In genomic region chr10:3093996-3094395, GRCh38 we compare ENCODE assay signal across 13 cellular contexts. TPM values are rescaled to one million over a fixed set of nuclear protein-coding genes. Genes with fewer than 3 reads are reported as not detected.
DNase-seq lines count a peak whose midpoint lies in the region; FAIRE-seq and TF ChIP-seq lines count a peak whose summit lies in the region.
"Had no signal": no experiment of that assay in that cellular context is flagged by ENCODE, and none has a peak within 500 bp of the region (broad histone marks: within the 10 kb centered on the region; RNA-seq: fewer than 3 reads in every experiment).

No MANE protein-coding gene starts in this region.

- H3K9me3 ChIP-seq in SJSA1 (replicated peaks) (no peaks in the 10 kb centered on the region), endothelial cell of umbilical vein (replicated peaks; ENCODE audit: control insufficient read depth, insufficient read depth, low read length) (no peaks in the 10 kb centered on the region), sigmoid colon (no peaks in the 10 kb centered on the region)
- no peaks in the 10 kb centered on the region for H3K9me3 ChIP-seq in effector memory CD4-positive, alpha-beta T cell (ENCODE audit: control insufficient read depth, low read length)
- H3K9me3 ChIP-seq: Peyer's patch had no signal

- H3K4me3 Mint-ChIP-seq in activated CD4-positive, alpha-beta T cell treated with anti-CD3 and anti-CD28 coated beads, Interleukin-2, amount 10 ng/mL, durations not matched to agents 24 days and 14 days, result peak overlapping the region; percentile 61
- H3K4me3 Mint-ChIP-seq: naive B cell had no signal

- peaks cover 77% of the 10 kb centered on the region for H3K4me1 ChIP-seq in SJSA1 (replicated peaks)
- peaks cover 77% of the 10 kb centered on the region for H3K4me1 ChIP-seq in endothelial cell of umbilical vein (ENCODE audit: control insufficient read depth, extremely low read depth, insufficient read depth, low read length)
- peaks cover 0 to 55% (median 50%) of the 10 kb centered on the region in 4 donors for H3K4me1 ChIP-seq in sigmoid colon
- H3K4me1 ChIP-seq in effector memory CD4-positive, alpha-beta T cell (ENCODE audit: control insufficient read depth, insufficient read depth, low read length, poor library complexity, severe bottlenecking), result peaks cover 7% of the 10 kb centered on the region

- no peak for FAIRE-seq in endothelial cell of umbilical vein (lab: Jason Lieb, UNC)
- FAIRE-seq in urothelium cell line (lab: Jason Lieb, UNC), result no peak

- no peak for TF ChIP-seq EP300 in sigmoid colon (IDR thresholded peaks at IDR 0.05)

- no peak for DNase-seq in activated CD4-positive, alpha-beta T cell treated with anti-CD3 and anti-CD28 coated beads, Interleukin-2, amount 10 ng/mL, durations not matched to agents 24 days and 14 days
- no peak for DNase-seq in activated CD4-positive, alpha-beta T cell treated with anti-CD3 and anti-CD28 coated beads for 1 hour
- DNase-seq in SJSA1 (ENCODE audit: low read depth in 1 of 2, low spot score in 2 of 2), result no peak
- DNase-seq in endothelial cell of umbilical vein (ENCODE audit: low read depth, low spot score), result no peak
- DNase-seq in sigmoid colon, result no peak
- DNase-seq in NOMO-1 (lab: John Stamatoyannopoulos, UW; ENCODE audit: unreplicated experiment in 2 of 2), result no peak
- DNase-seq in effector memory CD4-positive, alpha-beta T cell, result no peak
- no peak for DNase-seq in urothelium cell line (ENCODE audit: low spot score)
- DNase-seq: cerebellar nuclear complex, DMS79 treated with DMSO at 0.1 percent for 48 hours, naive B cell, Peyer's patch had no signal

- peaks cover 72% of the 10 kb centered on the region for H3K79me2 ChIP-seq in endothelial cell of umbilical vein (ENCODE audit: control insufficient read depth, insufficient read depth, low read length)

- TF ChIP-seq CTCF in endothelial cell of umbilical vein (IDR thresholded peaks at IDR 0.05; ENCODE audit: extremely low read depth in 1 of 2, insufficient read depth in 1 of 2, low read depth in 1 of 2, low read length in 2 of 2) (no peak), sigmoid colon (IDR thresholded peaks at IDR 0.05) (no peak)

- TF ChIP-seq POLR2A in endothelial cell of umbilical vein (IDR thresholded peaks at IDR 0.05; ENCODE audit: low read depth, low read length), result no peak
- TF ChIP-seq POLR2A in sigmoid colon (IDR thresholded peaks at IDR 0.05), result no peak

- H3K9me1 ChIP-seq in endothelial cell of umbilical vein (replicated peaks; ENCODE audit: control insufficient read depth, extremely low read depth, insufficient read depth, low read length), result no peaks in the 10 kb centered on the region

- no peaks in the 10 kb centered on the region for H4K20me1 ChIP-seq in endothelial cell of umbilical vein (replicated peaks; ENCODE audit: control insufficient read depth, extremely low read depth, insufficient read depth, low read length)

- no peaks in the 10 kb centered on the region for H3K27me3 Mint-ChIP-seq in activated CD4-positive, alpha-beta T cell treated with anti-CD3 and anti-CD28 coated beads, Interleukin-2, amount 10 ng/mL, durations not matched to agents 24 days and 14 days
- H3K27me3 Mint-ChIP-seq: naive B cell had no signal

- peaks cover 58% of the 10 kb centered on the region for H3K36me3 ChIP-seq in SJSA1
- peaks cover 0 to 10% of the 10 kb centered on the region in 2 experiments for H3K36me3 ChIP-seq in endothelial cell of umbilical vein (ENCODE audit: control insufficient read depth in 2 of 2, extremely low read depth in 1 of 2, insufficient read depth in 2 of 2, low read length in 2 of 2)
- H3K36me3 ChIP-seq in sigmoid colon, result no peaks in the 10 kb centered on the region
- no peaks in the 10 kb centered on the region for H3K36me3 ChIP-seq in effector memory CD4-positive, alpha-beta T cell (ENCODE audit: control insufficient read depth, insufficient read depth, low read length)

- H3K4me3 ChIP-seq in SJSA1, result no peak overlapping the region
- no peak overlapping the region for H3K4me3 ChIP-seq in endothelial cell of umbilical vein (replicated peaks in 1 of 3; ENCODE audit: insufficient read depth in 1 of 3, low read depth in 1 of 3, low read length in 3 of 3)
- no peak overlapping the region for H3K4me3 ChIP-seq in sigmoid colon
- H3K4me3 ChIP-seq in effector memory CD4-positive, alpha-beta T cell (ENCODE audit: insufficient read depth, low read depth, low read length, poor library complexity, severe bottlenecking), result no peak overlapping the region
- H3K4me3 ChIP-seq: Peyer's patch had no signal

- H3K27me3 ChIP-seq in SJSA1 (replicated peaks), result no peaks in the 10 kb centered on the region
- H3K27me3 ChIP-seq in endothelial cell of umbilical vein (ENCODE audit: control insufficient read depth in 2 of 2, insufficient read depth in 2 of 2, low read length in 2 of 2), result no peaks in the 10 kb centered on the region
- no peaks in the 10 kb centered on the region for H3K27me3 ChIP-seq in sigmoid colon
- no peaks in the 10 kb centered on the region for H3K27me3 ChIP-seq in effector memory CD4-positive, alpha-beta T cell (replicated peaks; ENCODE audit: control insufficient read depth, insufficient read depth, low read length, poor library complexity, severe bottlenecking)
- H3K27me3 ChIP-seq: Peyer's patch had no signal

- no TSS peak for BruUV-seq in endothelial cell of umbilical vein (replicated peaks; lab: Mats Ljungman, UMichigan)

- CTCF ChIA-PET in endothelial cell of umbilical vein (lab: Charles Lee), result interaction anchor here (1.6 to 2.1 kb wide), 2 partner anchors 23 to 166 kb away, joined by 6 to 7 read pairs; no protein-coding TSS in a partner anchor

- H3K4me1 Mint-ChIP-seq in activated CD4-positive, alpha-beta T cell treated with anti-CD3 and anti-CD28 coated beads, Interleukin-2, amount 10 ng/mL, durations not matched to agents 24 days and 14 days, result peaks cover 64% of the 10 kb centered on the region

- POLR2A ChIA-PET in endothelial cell of umbilical vein (lab: Charles Lee), result interaction anchor here (1.7 kb wide), 1 partner anchor 23 kb away, joined by 10 read pairs; no protein-coding TSS in a partner anchor

- dilution Hi-C loops in endothelial cell of umbilical vein (cut with MboI; ENCODE audit: extremely low pct_ligation_motif_present, low sequenced_read_pairs), result no loop called here

- H3K9me3 Mint-ChIP-seq in activated CD4-positive, alpha-beta T cell treated with anti-CD3 and anti-CD28 coated beads, Interleukin-2, amount 10 ng/mL, durations not matched to agents 24 days and 14 days, result no peaks in the 10 kb centered on the region
- H3K9me3 Mint-ChIP-seq: naive B cell had no signal

- peak overlapping the region; percentile 88 for H3K4me2 ChIP-seq in endothelial cell of umbilical vein (ENCODE audit: insufficient read depth, low read length)

- peak overlapping the region; percentile 86 for H3K27ac Mint-ChIP-seq in activated CD4-positive, alpha-beta T cell treated with anti-CD3 and anti-CD28 coated beads, Interleukin-2, amount 10 ng/mL, durations not matched to agents 24 days and 14 days

- H3K27ac ChIP-seq in SJSA1 (peak overlapping the region; percentile 97), endothelial cell of umbilical vein (ENCODE audit: insufficient read depth, low read depth, low read length) (peak overlapping the region; percentile 100), sigmoid colon (peak overlapping the region; percentile 78 to 84 (median 80))
- no peak overlapping the region for H3K27ac ChIP-seq in effector memory CD4-positive, alpha-beta T cell (ENCODE audit: insufficient read depth, low read length, poor library complexity, severe bottlenecking)
- H3K27ac ChIP-seq: HL-60 had no signal

- peaks cover 63% of the 10 kb centered on the region for H3K36me3 Mint-ChIP-seq in activated CD4-positive, alpha-beta T cell treated with anti-CD3 and anti-CD28 coated beads, Interleukin-2, amount 10 ng/mL, durations not matched to agents 24 days and 14 days (ENCODE audit: low read depth)

- H2AFZ ChIP-seq in endothelial cell of umbilical vein (ENCODE audit: low read depth, low read length), result no peak overlapping the region

- intact Hi-C loops in activated CD4-positive, alpha-beta T cell treated with anti-CD3 and anti-CD28 coated beads, Interleukin-2, amount 10 ng/mL, durations not matched to agents 24 days and 14 days (cut with micrococcal nuclease), result loop anchor here (2.0 kb wide), 1 partner anchor 79 kb away; the partner anchor contains the start of gene PITRM1
- intact Hi-C loops in endothelial cell of umbilical vein (cut with micrococcal nuclease) (loop anchor here (10.0 kb wide), 1 partner anchor 1681 kb away; no protein-coding TSS in a partner anchor), sigmoid colon (cut with DNase I) (no loop called here)

- WGBS in sigmoid colon, 2 donors, result 96 to 98% methylated on average over 5 of the region's 5 CpGs

- H3K9ac ChIP-seq in endothelial cell of umbilical vein (replicated peaks; ENCODE audit: extremely low read depth, insufficient read depth, low read length), result peak overlapping the region; percentile 96

TF ChIP-seq in endothelial cell of umbilical vein, 7 proteins besides CTCF, POLR2A, EP300 and RAD21 (continues in another document):
- TF ChIP-seq POLR2AphosphoS5 (IDR thresholded peaks at IDR 0.05; ENCODE audit: insufficient read depth, low read depth, low read length), result no peak
- no peak for TF ChIP-seq FOS (IDR thresholded peaks at IDR 0.05; ENCODE audit: borderline replicate concordance, insufficient read depth, low read length)
- no peak for TF ChIP-seq JUN (IDR thresholded peaks at IDR 0.05; ENCODE audit: borderline replicate concordance, insufficient read depth, insufficient read length, low read depth)
- no peak for TF ChIP-seq MYC (IDR thresholded peaks at IDR 0.05; ENCODE audit: low read depth, low read length)
- TF ChIP-seq, protein P1, sequence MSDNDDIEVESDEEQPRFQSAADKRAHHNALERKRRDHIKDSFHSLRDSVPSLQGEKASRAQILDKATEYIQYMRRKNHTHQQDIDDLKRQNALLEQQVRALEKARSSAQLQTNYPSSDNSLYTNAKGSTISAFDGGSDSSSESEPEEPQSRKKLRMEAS (IDR thresholded peaks at IDR 0.05; ENCODE audit: insufficient read depth, insufficient read length), result no peak
- no peak for TF ChIP-seq EZH2 (IDR thresholded peaks at IDR 0.05; ENCODE audit: borderline replicate concordance, low read depth, low read length, severe bottlenecking)

RNA-seq across cellular contexts. Expression of gene PFKP, which starts 26.6 kb away (rescaled TPM):
- 284 and 294 TPM in 2 replicates for total RNA-seq in activated CD4-positive, alpha-beta T cell treated with anti-CD3 and anti-CD28 coated beads, Interleukin-2, amount 10 ng/mL, durations not matched to agents 24 days and 14 days
- total RNA-seq in SJSA1 (2014; rRNA removed; shearing (Covaris generic)), result 515 and 604 TPM in 2 replicates
- 359 and 360 TPM in 2 replicates for total RNA-seq in endothelial cell of umbilical vein
- 185 and 199 TPM in 2 replicates for polyA plus RNA-seq in endothelial cell of umbilical vein
- 217 and 218 TPM in 2 replicates for polyA plus RNA-seq in endothelial cell of umbilical vein (2011; cell fraction: cytosol; rRNA removed)
- polyA plus RNA-seq in endothelial cell of umbilical vein (2011; cell fraction: nucleus; rRNA removed), result 292 and 301 TPM in 2 replicates
- polyA plus RNA-seq in endothelial cell of umbilical vein (2012), result 370 TPM in 2 replicates
- polyA minus RNA-seq in endothelial cell of umbilical vein, result 153 and 184 TPM in 2 replicates
- 59.9 TPM for polyA minus RNA-seq in endothelial cell of umbilical vein (2011; cell fraction: cytosol; rRNA and poly(A)+ RNA removed)
- polyA minus RNA-seq in endothelial cell of umbilical vein (2011; cell fraction: nucleus; rRNA and poly(A)+ RNA removed), result 90.1 and 121 TPM in 2 replicates
- total RNA-seq in sigmoid colon, result 10 to 100 TPM; 27.5 to 94.7 (median 58.4) TPM
- 100 to 1,000 TPM in 1 of 3 donors, 10 to 100 TPM in 2; 26.4 to 105 (median 40.2) TPM for polyA plus RNA-seq in sigmoid colon
